2 cellular contexts compared by ENCODE assay signal in the genomic region with DNA sequence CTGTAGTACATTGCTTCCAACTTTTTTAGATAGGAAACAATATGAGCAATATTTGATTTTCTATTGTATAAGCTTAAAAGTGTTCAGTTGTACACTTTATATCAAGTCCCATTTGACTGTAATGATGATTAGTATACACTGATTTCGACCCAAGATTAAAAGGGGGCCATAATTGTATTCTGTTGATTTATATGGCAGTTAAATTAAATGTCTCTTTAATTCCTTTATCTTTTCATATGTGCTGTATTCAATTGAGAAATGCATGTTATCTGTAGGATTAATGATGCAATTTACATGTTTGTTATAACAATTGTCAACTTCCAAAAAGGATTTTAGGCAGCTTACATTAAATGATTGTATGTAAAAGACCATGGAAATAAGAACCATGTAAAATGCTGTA.
TF ChIP-seq lines count a peak whose summit lies in the region.

No MANE protein-coding gene starts in this region.

TF ChIP-seq in SK-N-SH, 30 proteins besides CTCF, POLR2A, EP300 and RAD21 (continued from another document):
- TF ChIP-seq, protein P1, sequence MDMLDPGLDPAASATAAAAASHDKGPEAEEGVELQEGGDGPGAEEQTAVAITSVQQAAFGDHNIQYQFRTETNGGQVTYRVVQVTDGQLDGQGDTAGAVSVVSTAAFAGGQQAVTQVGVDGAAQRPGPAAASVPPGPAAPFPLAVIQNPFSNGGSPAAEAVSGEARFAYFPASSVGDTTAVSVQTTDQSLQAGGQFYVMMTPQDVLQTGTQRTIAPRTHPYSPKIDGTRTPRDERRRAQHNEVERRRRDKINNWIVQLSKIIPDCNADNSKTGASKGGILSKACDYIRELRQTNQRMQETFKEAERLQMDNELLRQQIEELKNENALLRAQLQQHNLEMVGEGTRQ (IDR thresholded peaks at IDR 0.05; ENCODE audit: borderline replicate concordance, low read depth, low read length), result no peak
- TF ChIP-seq RCOR1 (IDR thresholded peaks at IDR 0.05; ENCODE audit: low read length), result peak; percentile 24; the same call in 1 of the 2 replicates

TF ChIP-seq in K562, 482 proteins besides CTCF, POLR2A, EP300 and RAD21:
- no peak for TF ChIP-seq CEBPG (CRISPR knock-in tag; IDR thresholded peaks at IDR 0.05)
- 0 out of 4 replicates have a peak, but pooled peaks of 1 of the 2 experiments have one; percentile 25 for TF ChIP-seq CEBPG (tag; conservative IDR thresholded peaks at IDR 0.05 in 1 of 2, IDR thresholded peaks at IDR 0.05 in 1 of 2)
- TF ChIP-seq RNF2 (IDR thresholded peaks at IDR 0.05), result no peak
- TF ChIP-seq ZNF23 (CRISPR knock-in tag; IDR thresholded peaks at IDR 0.05), result no peak
- TF ChIP-seq TFAM (CRISPR knock-in tag; conservative IDR thresholded peaks at IDR 0.05), result 0 out of 2 replicates have a peak, but pooled peaks have one; percentile 15
- no peak for TF ChIP-seq CBX5 (IDR thresholded peaks at IDR 0.05; ENCODE audit: borderline replicate concordance, low read depth)
- TF ChIP-seq SETDB1 (IDR thresholded peaks at IDR 0.05; ENCODE audit: low read length), result no peak
